Comparison of ENCODE assay signal across 1 cellular context in genomic region chr2:67210430-67210829, GRCh38.
TF ChIP-seq lines count a peak whose summit lies in the region.

No MANE protein-coding gene starts in this region.

TF ChIP-seq in GM23338, 12 proteins besides CTCF, POLR2A, EP300 and RAD21 (continued from another document):
- TF ChIP-seq, protein P1, sequence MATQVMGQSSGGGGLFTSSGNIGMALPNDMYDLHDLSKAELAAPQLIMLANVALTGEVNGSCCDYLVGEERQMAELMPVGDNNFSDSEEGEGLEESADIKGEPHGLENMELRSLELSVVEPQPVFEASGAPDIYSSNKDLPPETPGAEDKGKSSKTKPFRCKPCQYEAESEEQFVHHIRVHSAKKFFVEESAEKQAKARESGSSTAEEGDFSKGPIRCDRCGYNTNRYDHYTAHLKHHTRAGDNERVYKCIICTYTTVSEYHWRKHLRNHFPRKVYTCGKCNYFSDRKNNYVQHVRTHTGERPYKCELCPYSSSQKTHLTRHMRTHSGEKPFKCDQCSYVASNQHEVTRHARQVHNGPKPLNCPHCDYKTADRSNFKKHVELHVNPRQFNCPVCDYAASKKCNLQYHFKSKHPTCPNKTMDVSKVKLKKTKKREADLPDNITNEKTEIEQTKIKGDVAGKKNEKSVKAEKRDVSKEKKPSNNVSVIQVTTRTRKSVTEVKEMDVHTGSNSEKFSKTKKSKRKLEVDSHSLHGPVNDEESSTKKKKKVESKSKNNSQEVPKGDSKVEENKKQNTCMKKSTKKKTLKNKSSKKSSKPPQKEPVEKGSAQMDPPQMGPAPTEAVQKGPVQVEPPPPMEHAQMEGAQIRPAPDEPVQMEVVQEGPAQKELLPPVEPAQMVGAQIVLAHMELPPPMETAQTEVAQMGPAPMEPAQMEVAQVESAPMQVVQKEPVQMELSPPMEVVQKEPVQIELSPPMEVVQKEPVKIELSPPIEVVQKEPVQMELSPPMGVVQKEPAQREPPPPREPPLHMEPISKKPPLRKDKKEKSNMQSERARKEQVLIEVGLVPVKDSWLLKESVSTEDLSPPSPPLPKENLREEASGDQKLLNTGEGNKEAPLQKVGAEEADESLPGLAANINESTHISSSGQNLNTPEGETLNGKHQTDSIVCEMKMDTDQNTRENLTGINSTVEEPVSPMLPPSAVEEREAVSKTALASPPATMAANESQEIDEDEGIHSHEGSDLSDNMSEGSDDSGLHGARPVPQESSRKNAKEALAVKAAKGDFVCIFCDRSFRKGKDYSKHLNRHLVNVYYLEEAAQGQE (IDR thresholded peaks at IDR 0.05; ENCODE audit: unreplicated experiment): no peak
- TF ChIP-seq CREB1 (CRISPR knock-in tag; IDR thresholded peaks at IDR 0.05; ENCODE audit: low read depth) (no peak), EZH2phosphoT487 (IDR thresholded peaks at IDR 0.05; ENCODE audit: unreplicated experiment) (no peak), STAT1 (IDR thresholded peaks at IDR 0.05; ENCODE audit: unreplicated experiment) (no peak), ZNF462 (CRISPR knock-in tag; IDR thresholded peaks at IDR 0.05) (no peak), ZNF331 (CRISPR knock-in tag; IDR thresholded peaks at IDR 0.05; ENCODE audit: low read depth) (no peak), NANOG (IDR thresholded peaks at IDR 0.05; ENCODE audit: borderline replicate concordance) (no peak)
- TF ChIP-seq, protein P2, sequence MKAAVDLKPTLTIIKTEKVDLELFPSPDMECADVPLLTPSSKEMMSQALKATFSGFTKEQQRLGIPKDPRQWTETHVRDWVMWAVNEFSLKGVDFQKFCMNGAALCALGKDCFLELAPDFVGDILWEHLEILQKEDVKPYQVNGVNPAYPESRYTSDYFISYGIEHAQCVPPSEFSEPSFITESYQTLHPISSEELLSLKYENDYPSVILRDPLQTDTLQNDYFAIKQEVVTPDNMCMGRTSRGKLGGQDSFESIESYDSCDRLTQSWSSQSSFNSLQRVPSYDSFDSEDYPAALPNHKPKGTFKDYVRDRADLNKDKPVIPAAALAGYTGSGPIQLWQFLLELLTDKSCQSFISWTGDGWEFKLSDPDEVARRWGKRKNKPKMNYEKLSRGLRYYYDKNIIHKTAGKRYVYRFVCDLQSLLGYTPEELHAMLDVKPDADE (IDR thresholded peaks at IDR 0.05): no peak
